ENCODE assay signal across 13 cellular contexts in genomic region chr6:110646951-110647910, GRCh38.
DNase-seq lines count a peak whose midpoint lies in the region; ATAC-seq and TF ChIP-seq lines count a peak whose summit lies in the region.
"Had no signal": no experiment of that assay in that cellular context is flagged by ENCODE, and none has a peak within 500 bp of the region (broad histone marks: within the 10 kb centered on the region; RNA-seq: fewer than 3 reads in every experiment).

No MANE protein-coding gene starts in this region.

- H3K36me3 ChIP-seq in breast epithelium (no peaks in the 10 kb centered on the region), OCI-LY7 (ENCODE audit: insufficient read depth, low read length) (no peaks in the 10 kb centered on the region)

- H3K9me3 ChIP-seq in breast epithelium: peaks cover 0 to 3% of the 10 kb centered on the region in 2 donors
- no peaks in the 10 kb centered on the region for H3K9me3 ChIP-seq in OCI-LY7 (ENCODE audit: low read length)

- no peak overlapping the region for H3K4me3 Mint-ChIP-seq in MCF 10A (ENCODE audit: unreplicated experiment)
- H3K4me3 Mint-ChIP-seq in activated naive CD8-positive, alpha-beta T cell treated with anti-CD3 and anti-CD28 coated beads for 36 hours: no peak overlapping the region
- H3K4me3 Mint-ChIP-seq: central memory CD8-positive, alpha-beta T cell; stimulated activated naive CD8-positive, alpha-beta T cell treated with anti-CD3 and anti-CD28 coated beads, Interleukin-15, Interleukin-2, amounts not matched to agents 100 ng/mL and 50 ng/mL, for 24 hours had no signal

- H4K20me1 ChIP-seq in OCI-LY7 (ENCODE audit: insufficient read depth, low read length): no peaks in the 10 kb centered on the region
- H4K20me1 ChIP-seq: BLaER1 had no signal

- POLR2A ChIA-PET in MCF 10A (lab: Yijun Ruan, JAX) (no interaction called here), OCI-LY7 (lab: Charles Lee) (no interaction called here)

- no peak for TF ChIP-seq POLR2A in breast epithelium (IDR thresholded peaks at IDR 0.05)

- H3K79me2 ChIP-seq in OCI-LY7 (ENCODE audit: insufficient read depth, low read depth, low read length): no peaks in the 10 kb centered on the region

- BruUV-seq in MCF 10A (replicated peaks; lab: Mats Ljungman, UMichigan) (no TSS peak), OCI-LY7 (replicated peaks; lab: Mats Ljungman, UMichigan) (no TSS peak)

- ATAC-seq in stimulated activated naive CD8-positive, alpha-beta T cell treated with anti-CD3 and anti-CD28 coated beads, Interleukin-15, Interleukin-2, amounts not matched to agents 100 U/mL and 50 U/mL, for 24 hours: no peak
- ATAC-seq in HG03439 (IDR thresholded peaks at IDR 0.05; ENCODE audit: unreplicated experiment): no peak
- ATAC-seq in HG03139 (IDR thresholded peaks at IDR 0.05; ENCODE audit: unreplicated experiment): no peak

- no peak for DNase-seq in MCF 10A (ENCODE audit: unreplicated experiment)
- DNase-seq in breast epithelium (ENCODE audit: low spot score in 2 of 2): no peak
- DNase-seq in OCI-LY7 (ENCODE audit: low spot score): no peak
- no peak for DNase-seq in fibroblast of mammary gland (ENCODE audit: low read depth)
- peak; percentile 6 for DNase-seq in stimulated activated naive CD8-positive, alpha-beta T cell treated with anti-CD3 and anti-CD28 coated beads, Interleukin-15, Interleukin-2, amounts not matched to agents 100 U/mL and 50 U/mL, for 24 hours
- no peak for DNase-seq in activated naive CD8-positive, alpha-beta T cell treated with anti-CD3 and anti-CD28 coated beads for 36 hours
- DNase-seq: hippocampal formation, NCI-H510A treated with DMSO at 0.1 percent for 48 hours had no signal

- intact Hi-C loops in MCF 10A (cut with micrococcal nuclease) (no loop called here), breast epithelium (cut with DNase I; ENCODE audit: low total_unique reads) (no loop called here), OCI-LY7 (cut with micrococcal nuclease; ENCODE audit: unreplicated experiment) (no loop called here)

- H3K27me3 Mint-ChIP-seq in MCF 10A (ENCODE audit: insufficient read depth, unreplicated experiment): no peaks in the 10 kb centered on the region
- H3K27me3 Mint-ChIP-seq in activated naive CD8-positive, alpha-beta T cell treated with anti-CD3 and anti-CD28 coated beads for 36 hours: no peaks in the 10 kb centered on the region
- H3K27me3 Mint-ChIP-seq: central memory CD8-positive, alpha-beta T cell; stimulated activated naive CD8-positive, alpha-beta T cell treated with anti-CD3 and anti-CD28 coated beads, Interleukin-15, Interleukin-2, amounts not matched to agents 100 ng/mL and 50 ng/mL, for 24 hours had no signal

- no peaks in the 10 kb centered on the region for H3K27me3 ChIP-seq in breast epithelium
- H3K27me3 ChIP-seq: BLaER1 had no signal

- H3K4me1 Mint-ChIP-seq in MCF 10A (ENCODE audit: insufficient read depth, unreplicated experiment): peaks cover 7% of the 10 kb centered on the region
- no peaks in the 10 kb centered on the region for H3K4me1 Mint-ChIP-seq in activated naive CD8-positive, alpha-beta T cell treated with anti-CD3 and anti-CD28 coated beads for 36 hours
- H3K4me1 Mint-ChIP-seq: central memory CD8-positive, alpha-beta T cell had no signal

- H3K4me3 ChIP-seq in breast epithelium: no peak overlapping the region
- no peak overlapping the region for H3K4me3 ChIP-seq in OCI-LY7 (ENCODE audit: low read depth, low read length, poor library complexity, severe bottlenecking)
- no peak overlapping the region for H3K4me3 ChIP-seq in fibroblast of mammary gland (ENCODE audit: control insufficient read depth, low read depth, low read length)
- H3K4me3 ChIP-seq: BLaER1 had no signal

- peaks cover 5% of the 10 kb centered on the region for H3K36me3 Mint-ChIP-seq in MCF 10A (ENCODE audit: insufficient read depth, unreplicated experiment)
- peaks cover 4% of the 10 kb centered on the region for H3K36me3 Mint-ChIP-seq in activated naive CD8-positive, alpha-beta T cell treated with anti-CD3 and anti-CD28 coated beads for 36 hours

- no peak overlapping the region for H3K27ac Mint-ChIP-seq in MCF 10A (ENCODE audit: low read depth, unreplicated experiment)
- no peak overlapping the region for H3K27ac Mint-ChIP-seq in activated naive CD8-positive, alpha-beta T cell treated with anti-CD3 and anti-CD28 coated beads for 36 hours
- H3K27ac Mint-ChIP-seq: stimulated activated naive CD8-positive, alpha-beta T cell treated with anti-CD3 and anti-CD28 coated beads, Interleukin-15, Interleukin-2, amounts not matched to agents 100 ng/mL and 50 ng/mL, for 24 hours had no signal

- no peak overlapping the region for H2AFZ ChIP-seq in OCI-LY7 (ENCODE audit: low read length)

- TF ChIP-seq CTCF in MCF 10A (IDR thresholded peaks at IDR 0.05; ENCODE audit: unreplicated experiment) (peak; percentile 39), breast epithelium (IDR thresholded peaks at IDR 0.05) (no peak), OCI-LY7 (conservative IDR thresholded peaks at IDR 0.05; ENCODE audit: low read length) (peak; percentile 59), fibroblast of mammary gland (conservative IDR thresholded peaks at IDR 0.05; ENCODE audit: control insufficient read depth, insufficient read depth, low read depth, low read length) (peak; percentile 37)

- no peak overlapping the region for H3K27ac ChIP-seq in breast epithelium
- no peak overlapping the region for H3K27ac ChIP-seq in OCI-LY7 (ENCODE audit: low read depth, low read length, poor library complexity, severe bottlenecking)
- H3K27ac ChIP-seq: BLaER1 had no signal

- H3K4me1 ChIP-seq in breast epithelium: no peaks in the 10 kb centered on the region
- H3K4me1 ChIP-seq in OCI-LY7 (ENCODE audit: insufficient read depth, low read length, poor library complexity, severe bottlenecking): no peaks in the 10 kb centered on the region
- H3K4me1 ChIP-seq: BLaER1 had no signal

- H3K9me3 Mint-ChIP-seq in MCF 10A (ENCODE audit: unreplicated experiment): no peaks in the 10 kb centered on the region
- H3K9me3 Mint-ChIP-seq in activated naive CD8-positive, alpha-beta T cell treated with anti-CD3 and anti-CD28 coated beads for 36 hours: no peaks in the 10 kb centered on the region
- H3K9me3 Mint-ChIP-seq: central memory CD8-positive, alpha-beta T cell; stimulated activated naive CD8-positive, alpha-beta T cell treated with anti-CD3 and anti-CD28 coated beads, Interleukin-15, Interleukin-2, amounts not matched to agents 100 ng/mL and 50 ng/mL, for 24 hours had no signal

- no peaks in the 10 kb centered on the region for H3K9me2 ChIP-seq in OCI-LY7 (ENCODE audit: insufficient read depth, low read length)

- CTCF ChIA-PET in MCF 10A (lab: Yijun Ruan, JAX): interaction anchor here (0.8 kb wide), 1 partner anchor 391 kb away, joined by 4 read pairs; no protein-coding TSS in a partner anchor
- CTCF ChIA-PET in OCI-LY7 (lab: Charles Lee; ENCODE audit: unreplicated experiment): no interaction called here

- H3K4me2 ChIP-seq in OCI-LY7 (ENCODE audit: low read length): no peak overlapping the region
- H3K4me2 ChIP-seq: BLaER1 had no signal

Comparison
In these comparisons a context has a peak if more than half of its experiments do, and no peak if none do; other contexts are left out.
1. CTCF ChIP-seq: peak in MCF 10A (single experiment), OCI-LY7 (single experiment) and fibroblast of mammary gland (single experiment); none in breast epithelium (0 of 3).